ENCODE assay signal across 8 cellular contexts in genomic region chr7:55570218-55570873, GRCh38. TPM values are rescaled to one million over a fixed set of nuclear protein-coding genes. Genes with fewer than 3 reads are reported as not detected.
A peak's percentile ranks its signal among the peaks of the same experiment; 100 is the strongest.
DNase-seq lines count a peak whose midpoint lies in the region; ATAC-seq lines count a peak whose summit lies in the region.

No MANE protein-coding gene starts in this region.

- peak overlapping the region in 1 of 2 donors; percentile 85 for H3K4me3 ChIP-seq in mucosa of rectum (ENCODE audit: low read length in 2 of 2)

- H3K4me1 ChIP-seq in mucosa of rectum (ENCODE audit: control insufficient read depth in 2 of 2, insufficient read depth in 2 of 2, low read length in 2 of 2) = peaks cover 32 to 33% of the 10 kb centered on the region in 2 donors

- no peaks in the 10 kb centered on the region for H3K27me3 ChIP-seq in mucosa of rectum (ENCODE audit: control insufficient read depth in 2 of 2, insufficient read depth in 2 of 2, low read length in 2 of 2)

- POLR2A ChIA-PET in activated CD4-positive, alpha-beta memory T cell treated with anti-CD3 and anti-CD28 coated beads, Interleukin-2, amount 10 ng/mL, durations not matched to agents 7 days and 5 days (lab: Charles Lee) = interaction anchor here (1.0 to 6.7 kb wide), 6 partner anchors 11 to 811 kb away, joined by 4 to 88 read pairs (median 4); partner anchors contain the start of gene SEC61G

- H3K27ac Mint-ChIP-seq in activated naive CD4-positive, alpha-beta T cell treated with anti-CD3 and anti-CD28 coated beads, Interleukin-2, amount 50 U/mL, for 24 hours = peak overlapping the region; percentile 94
- H3K27ac Mint-ChIP-seq in activated CD4-positive, alpha-beta memory T cell treated with anti-CD3 and anti-CD28 coated beads, Interleukin-2, amount 10 ng/mL, durations not matched to agents 7 days and 5 days = peak overlapping the region; percentile 33

- DNase-seq in activated naive CD4-positive, alpha-beta T cell treated with Interleukin-2 at 50 U/mL for 16 hours = no peak
- no peak for DNase-seq in activated CD4-positive, alpha-beta memory T cell treated with anti-CD3 and anti-CD28 coated beads, Interleukin-2, amount 10 ng/mL, durations not matched to agents 7 days and 5 days
- DNase-seq in NCI-H82 (lab: John Stamatoyannopoulos, UW) (no peak), mesenteric fat pad (ENCODE audit: low spot score) (no peak), OCI-M2 (lab: John Stamatoyannopoulos, UW; ENCODE audit: unreplicated experiment) (no peak)

- ATAC-seq in HG03025 (IDR thresholded peaks at IDR 0.05; ENCODE audit: low FRiP score, unreplicated experiment) = peak; percentile 26

- no peaks in the 10 kb centered on the region for H3K9me3 ChIP-seq in mucosa of rectum (ENCODE audit: control insufficient read depth in 2 of 2, low read length in 2 of 2)

- CTCF ChIA-PET in activated CD4-positive, alpha-beta memory T cell treated with anti-CD3 and anti-CD28 coated beads, Interleukin-2, amount 10 ng/mL, durations not matched to agents 7 days and 5 days (lab: Charles Lee) = interaction anchor here (1.0 kb wide), 1 partner anchor 138 kb away, joined by 3 read pairs; no protein-coding TSS in a partner anchor

- H3K4me3 Mint-ChIP-seq in activated naive CD4-positive, alpha-beta T cell treated with anti-CD3 and anti-CD28 coated beads, Interleukin-2, amount 50 U/mL, for 24 hours = peak overlapping the region; percentile 97
- peak overlapping the region; percentile 71 for H3K4me3 Mint-ChIP-seq in activated CD4-positive, alpha-beta memory T cell treated with anti-CD3 and anti-CD28 coated beads, Interleukin-2, amount 10 ng/mL, durations not matched to agents 7 days and 5 days

- peaks cover 6% of the 10 kb centered on the region for H3K36me3 Mint-ChIP-seq in activated naive CD4-positive, alpha-beta T cell treated with anti-CD3 and anti-CD28 coated beads, Interleukin-2, amount 50 U/mL, for 24 hours
- H3K36me3 Mint-ChIP-seq in activated CD4-positive, alpha-beta memory T cell treated with anti-CD3 and anti-CD28 coated beads, Interleukin-2, amount 10 ng/mL, durations not matched to agents 7 days and 5 days (ENCODE audit: low read depth) = peaks cover 6% of the 10 kb centered on the region

- no peaks in the 10 kb centered on the region for H3K9me3 Mint-ChIP-seq in activated naive CD4-positive, alpha-beta T cell treated with anti-CD3 and anti-CD28 coated beads, Interleukin-2, amount 50 U/mL, for 24 hours
- no peaks in the 10 kb centered on the region for H3K9me3 Mint-ChIP-seq in activated CD4-positive, alpha-beta memory T cell treated with anti-CD3 and anti-CD28 coated beads, Interleukin-2, amount 10 ng/mL, durations not matched to agents 7 days and 5 days

- H3K27me3 Mint-ChIP-seq in activated naive CD4-positive, alpha-beta T cell treated with anti-CD3 and anti-CD28 coated beads, Interleukin-2, amount 50 U/mL, for 24 hours = no peaks in the 10 kb centered on the region
- no peaks in the 10 kb centered on the region for H3K27me3 Mint-ChIP-seq in activated CD4-positive, alpha-beta memory T cell treated with anti-CD3 and anti-CD28 coated beads, Interleukin-2, amount 10 ng/mL, durations not matched to agents 7 days and 5 days

- peak overlapping the region in 1 of 2 donors; percentile 24 for H3K9ac ChIP-seq in mucosa of rectum (ENCODE audit: low read depth in 1 of 2, low read length in 2 of 2)

- peak overlapping the region; percentile 38 to 86 for H3K27ac ChIP-seq in mucosa of rectum (ENCODE audit: low read depth in 2 of 2, low read length in 2 of 2)

- H3K4me1 Mint-ChIP-seq in activated naive CD4-positive, alpha-beta T cell treated with anti-CD3 and anti-CD28 coated beads, Interleukin-2, amount 50 U/mL, for 24 hours = peaks cover 79% of the 10 kb centered on the region
- peaks cover 77% of the 10 kb centered on the region for H3K4me1 Mint-ChIP-seq in activated CD4-positive, alpha-beta memory T cell treated with anti-CD3 and anti-CD28 coated beads, Interleukin-2, amount 10 ng/mL, durations not matched to agents 7 days and 5 days

- no peaks in the 10 kb centered on the region for H3K36me3 ChIP-seq in mucosa of rectum (ENCODE audit: control insufficient read depth in 2 of 2, insufficient read depth in 2 of 2, low read length in 2 of 2)

RNA-seq across cellular contexts. Expression of gene VOPP1, which starts 2.0 kb away (rescaled TPM):
- 10 to 100 TPM; 51.4 to 52.7 TPM for total RNA-seq in activated CD4-positive, alpha-beta memory T cell treated with anti-CD3 and anti-CD28 coated beads, Interleukin-2, amount 10 ng/mL, durations not matched to agents 7 days and 5 days
- total RNA-seq in mesenteric fat pad = 69.5 TPM
